Comparison of ENCODE assay signal across 8 cellular contexts in genomic region chr7:150941983-150942590, GRCh38. TPM values are rescaled to one million over a fixed set of nuclear protein-coding genes. Genes with fewer than 3 reads are reported as not detected.
DNase-seq lines count a peak whose midpoint lies in the region; ATAC-seq and TF ChIP-seq lines count a peak whose summit lies in the region.

No MANE protein-coding gene starts in this region.

- no peaks in the 10 kb centered on the region for H3K9me3 Mint-ChIP-seq in activated CD8-positive, alpha-beta T cell treated with anti-CD3 and anti-CD28 coated beads, Interleukin-2, amount 10 ng/mL, durations not matched to agents 7 days and 5 days (ENCODE audit: insufficient read depth)

- TF ChIP-seq CTCF in NB4 (IDR thresholded peaks at IDR 0.05; ENCODE audit: low read depth, low read length): no peak
- no peak for TF ChIP-seq CTCF in testis (IDR thresholded peaks at IDR 0.05)
- no peak for TF ChIP-seq CTCF in foreskin fibroblast (IDR thresholded peaks at IDR 0.05; ENCODE audit: low read depth, low read length)

- no peaks in the 10 kb centered on the region for H3K36me3 Mint-ChIP-seq in activated CD8-positive, alpha-beta T cell treated with anti-CD3 and anti-CD28 coated beads, Interleukin-2, amount 10 ng/mL, durations not matched to agents 7 days and 5 days (ENCODE audit: low read depth)

- H3K36me3 ChIP-seq in testis (ENCODE audit: low read depth, missing control alignments): no peaks in the 10 kb centered on the region

- H3K4me1 ChIP-seq in testis: peaks cover 32% of the 10 kb centered on the region

- CTCF ChIA-PET in activated CD8-positive, alpha-beta T cell treated with anti-CD3 and anti-CD28 coated beads, Interleukin-2, amount 10 ng/mL, durations not matched to agents 7 days and 5 days (lab: Charles Lee): interaction anchor here (0.7 kb wide), 1 partner anchor 44 kb away, joined by 3 read pairs; no protein-coding TSS in a partner anchor

- DNase-seq in Daoy (ENCODE audit: low read depth) (peak; percentile 61), NB4 (ENCODE audit: low read depth) (peak; percentile 89), kidney tubule cell (ENCODE audit: low spot score) (peak; percentile 64), testis (peak; percentile 15), foreskin fibroblast (no peak), HCEC 1CT (no peak), RKO (ENCODE audit: low spot score) (no peak)
- peak; percentile 74 for DNase-seq in activated CD8-positive, alpha-beta T cell treated with anti-CD3 and anti-CD28 coated beads, Interleukin-2, amount 10 ng/mL, durations not matched to agents 7 days and 5 days

- H3K4me1 Mint-ChIP-seq in activated CD8-positive, alpha-beta T cell treated with anti-CD3 and anti-CD28 coated beads, Interleukin-2, amount 10 ng/mL, durations not matched to agents 7 days and 5 days (ENCODE audit: low read depth): peaks cover 41% of the 10 kb centered on the region

- H3K27me3 Mint-ChIP-seq in activated CD8-positive, alpha-beta T cell treated with anti-CD3 and anti-CD28 coated beads, Interleukin-2, amount 10 ng/mL, durations not matched to agents 7 days and 5 days (ENCODE audit: low read depth): peaks cover 17% of the 10 kb centered on the region

- no peaks in the 10 kb centered on the region for H3K9me3 ChIP-seq in testis

- POLR2A ChIA-PET in activated CD8-positive, alpha-beta T cell treated with anti-CD3 and anti-CD28 coated beads, Interleukin-2, amount 10 ng/mL, durations not matched to agents 7 days and 5 days (lab: Charles Lee): no interaction called here

- WGBS in testis, 2 donors: 60 to 74% methylated on average over 1 to 13 of the region's 14 CpGs

- H3K4me3 ChIP-seq in NB4 (ENCODE audit: low read depth, low read length) (no peak overlapping the region), testis (no peak overlapping the region), foreskin fibroblast (ENCODE audit: low read depth in 1 of 2, low read length in 2 of 2) (no peak overlapping the region)

- peak; percentile 89 for ATAC-seq in activated CD8-positive, alpha-beta T cell treated with anti-CD3 and anti-CD28 coated beads, Interleukin-2, amount 10 ng/mL, durations not matched to agents 7 days and 5 days

- H3K27ac ChIP-seq in testis: peak overlapping the region; percentile 6 to 50

- H3K4me3 Mint-ChIP-seq in activated CD8-positive, alpha-beta T cell treated with anti-CD3 and anti-CD28 coated beads, Interleukin-2, amount 10 ng/mL, durations not matched to agents 7 days and 5 days: no peak overlapping the region

- TF ChIP-seq POLR2A in NB4 (IDR thresholded peaks at IDR 0.05; ENCODE audit: extremely low read depth, insufficient read length) (peak; percentile 20), testis (IDR thresholded peaks at IDR 0.05) (no peak)

- intact Hi-C loops in testis (cut with DNase I; ENCODE audit: low total_unique reads): no loop called here

- H3K27ac Mint-ChIP-seq in activated CD8-positive, alpha-beta T cell treated with anti-CD3 and anti-CD28 coated beads, Interleukin-2, amount 10 ng/mL, durations not matched to agents 7 days and 5 days: peak overlapping the region; percentile 55

- no peaks in the 10 kb centered on the region for H3K27me3 ChIP-seq in testis

RNA-seq across cellular contexts. Expression of gene KCNH2, which starts 36.0 kb away (rescaled TPM):
- total RNA-seq in Daoy (2014; rRNA removed; shearing (Covaris generic)): 0.80 and 1.3 TPM in 2 replicates
- not detected for total RNA-seq in activated CD8-positive, alpha-beta T cell treated with anti-CD3 and anti-CD28 coated beads, Interleukin-2, amount 10 ng/mL, durations not matched to agents 7 days and 5 days
- total RNA-seq in testis: 100 to 1,000 TPM; 230 to 247 TPM
- polyA plus RNA-seq in testis (ENCODE audit: insufficient read depth, low read depth, low replicate concordance): 82.5 TPM

RNA-seq across cellular contexts. Expression of gene NOS3, which starts 48.7 kb away (rescaled TPM):
- 0.39 and 0.46 TPM in 2 replicates for total RNA-seq in Daoy (2014; rRNA removed; shearing (Covaris generic))
- total RNA-seq in activated CD8-positive, alpha-beta T cell treated with anti-CD3 and anti-CD28 coated beads, Interleukin-2, amount 10 ng/mL, durations not matched to agents 7 days and 5 days: 10 to 100 TPM; 12.2 to 13.8 TPM
- total RNA-seq in testis: 10 to 100 TPM; 25.0 to 36.6 TPM
- 19.5 TPM for polyA plus RNA-seq in testis (ENCODE audit: insufficient read depth, low read depth, low replicate concordance)

Comparison
In these comparisons a context has a peak if more than half of its experiments do, and no peak if none do; other contexts are left out.
1. DNase-seq: peak in Daoy (single experiment), NB4 (single experiment), activated CD8-positive, alpha-beta T cell treated with anti-CD3 and anti-CD28 coated beads, Interleukin-2, amount 10 ng/mL, durations not matched to agents 7 days and 5 days (single experiment), kidney tubule cell (single experiment) and testis (single experiment); none in foreskin fibroblast (0 of 2), HCEC 1CT (single experiment) and RKO (single experiment).
2. RNA of gene KCNH2, which starts 36.0 kb away (total RNA-seq): 230 to 247 TPM in testis; 0.80 to 1.3 TPM in Daoy and not detected in activated CD8-positive, alpha-beta T cell treated with anti-CD3 and anti-CD28 coated beads, Interleukin-2, amount 10 ng/mL, durations not matched to agents 7 days and 5 days; every median in the first group is over 100 times any median in the second.